ENCODE assay signal across 8 cellular contexts in genomic region chr15:70094690-70095311, GRCh38. TPM values are rescaled to one million over a fixed set of nuclear protein-coding genes. Genes with fewer than 3 reads are reported as not detected.
DNase-seq lines count a peak whose midpoint lies in the region; ATAC-seq and TF ChIP-seq lines count a peak whose summit lies in the region.

No MANE protein-coding gene starts in this region.

- intact Hi-C loops in CD14-positive monocyte (cut with micrococcal nuclease) = loop anchor here (5.0 to 10.0 kb wide), 4 partner anchors 378 to 620 kb away; no protein-coding TSS in a partner anchor
- intact Hi-C loops in aorta (cut with DNase I) = loop anchor here (5.0 to 10.0 kb wide), 3 partner anchors 300 to 518 kb away; no protein-coding TSS in a partner anchor

- peak overlapping the region; percentile 87 for H3K4me3 ChIP-seq in Loucy (ENCODE audit: low read length, poor library complexity, severe bottlenecking)
- peak overlapping the region; percentile 83 for H3K4me3 ChIP-seq in astrocyte of the cerebellum (ENCODE audit: low read depth, low read length)
- peak overlapping the region; percentile 51 to 75 for H3K4me3 ChIP-seq in aorta (ENCODE audit: low read length in 2 of 2)

- peaks cover 53% of the 10 kb centered on the region for H3K4me1 Mint-ChIP-seq in CD14-positive monocyte
- peaks cover 43% of the 10 kb centered on the region for H3K4me1 Mint-ChIP-seq in memory B cell

- no peak overlapping the region for H3K27ac ChIP-seq in aorta (ENCODE audit: low read depth in 1 of 2, low read length in 2 of 2)

- peak overlapping the region; percentile 98 to 99 for H3K4me3 Mint-ChIP-seq in CD14-positive monocyte
- H3K4me3 Mint-ChIP-seq in memory B cell = peak overlapping the region; percentile 98

- TF ChIP-seq CTCF in CD14-positive monocyte (IDR thresholded peaks at IDR 0.05) = no peak
- TF ChIP-seq CTCF in Loucy (conservative IDR thresholded peaks at IDR 0.05; ENCODE audit: low read length) = no peak
- no peak for TF ChIP-seq CTCF in astrocyte of the cerebellum (IDR thresholded peaks at IDR 0.05; ENCODE audit: low read depth, low read length, missing control alignments)

- H3K9me3 Mint-ChIP-seq in CD14-positive monocyte = peaks cover 0 to 9% (median 0%) of the 10 kb centered on the region in 7 donors
- no peaks in the 10 kb centered on the region for H3K9me3 Mint-ChIP-seq in memory B cell

- H4K20me1 ChIP-seq in Loucy (ENCODE audit: insufficient read depth, low read length, poor library complexity, severe bottlenecking) = peaks cover 68% of the 10 kb centered on the region

- peaks cover 24% of the 10 kb centered on the region; the same call in 1 of the 2 replicates for H3K36me3 ChIP-seq in Loucy (ENCODE audit: insufficient read depth, low read length)
- no peaks in the 10 kb centered on the region for H3K36me3 ChIP-seq in aorta (ENCODE audit: control insufficient read depth in 1 of 2, insufficient read depth in 2 of 2, low read length in 1 of 2)

- peak overlapping the region; percentile 96 for H3K4me2 ChIP-seq in Loucy (ENCODE audit: low read depth, low read length, poor library complexity, severe bottlenecking)

- ATAC-seq in memory B cell (ENCODE audit: low read depth) (no peak), aorta (ENCODE audit: low FRiP score) (no peak)

- peak overlapping the region in 3 of 7 donors; percentile 55 to 93 (median 77) for H3K27ac Mint-ChIP-seq in CD14-positive monocyte
- peak overlapping the region; percentile 85 for H3K27ac Mint-ChIP-seq in memory B cell

- H3K9ac ChIP-seq in Loucy (ENCODE audit: low read depth, low read length, poor library complexity, severe bottlenecking) = peak overlapping the region; percentile 93

- in situ Hi-C loops in astrocyte of the cerebellum (cut with HindIII; ENCODE audit: low sequenced_read_pairs) = no loop called here

- H3K4me1 ChIP-seq in Loucy (ENCODE audit: insufficient read depth, low read length, poor library complexity, severe bottlenecking) (peaks cover 56% of the 10 kb centered on the region), aorta (ENCODE audit: control insufficient read depth in 1 of 2, insufficient read depth in 2 of 2, low read length in 2 of 2) (peaks cover 0 to 2% of the 10 kb centered on the region in 2 donors)

- H3K36me3 Mint-ChIP-seq in CD14-positive monocyte (peaks cover 55% of the 10 kb centered on the region in 2 donors), memory B cell (peaks cover 29% of the 10 kb centered on the region)

- H3K9me2 ChIP-seq in Loucy (replicated peaks; ENCODE audit: low read depth, low read length) = no peaks in the 10 kb centered on the region

- H3K27me3 Mint-ChIP-seq in CD14-positive monocyte (ENCODE audit: low read depth in 3 of 3) (peaks cover 5 to 15% (median 10%) of the 10 kb centered on the region in 3 donors), memory B cell (no peaks in the 10 kb centered on the region)

- 65 to 70% methylated on average over 8 of the region's 8 CpGs for WGBS in aorta, 2 donors

- H3K79me2 ChIP-seq in Loucy (ENCODE audit: insufficient read depth, low read length) = peaks cover 86% of the 10 kb centered on the region

- H3F3A ChIP-seq in Loucy (ENCODE audit: low read depth) = no peaks in the 10 kb centered on the region; the same call in 1 of the 2 replicates

- H3K9me3 ChIP-seq in Loucy (ENCODE audit: insufficient read depth, low read depth, low read length) (no peaks in the 10 kb centered on the region), aorta (ENCODE audit: control insufficient read depth, low read length) (no peaks in the 10 kb centered on the region)

- no peak overlapping the region for H2AFZ ChIP-seq in Loucy (ENCODE audit: low read length)

- DNase-seq in CD14-positive monocyte (ENCODE audit: low spot score) (no peak), astrocyte of the cerebellum (ENCODE audit: low read depth) (no peak), memory B cell (ENCODE audit: low spot score in 2 of 2) (no peak), aorta (no peak), D341Med (ENCODE audit: low spot score) (no peak), NCI-H1694 (lab: John Stamatoyannopoulos, UW) (no peak), SHP77 (lab: John Stamatoyannopoulos, UW) (no peak)

- H3K27me3 ChIP-seq in Loucy (ENCODE audit: insufficient read depth, low read length, poor library complexity, severe bottlenecking) (no peaks in the 10 kb centered on the region), aorta (ENCODE audit: control insufficient read depth in 1 of 2, insufficient read depth in 2 of 2, low read length in 1 of 2) (no peaks in the 10 kb centered on the region)

RNA-seq across cellular contexts. Expression of gene TLE3, which starts 2.9 kb away (rescaled TPM):
- polyA plus RNA-seq in CD14-positive monocyte (10 to 100 TPM; 12.8 to 23.6 TPM), aorta (10 to 100 TPM in 1 of 2 donors, 1 to 10 TPM in 1; 8.3 to 13.4 TPM)
- total RNA-seq in aorta = 10 to 100 TPM; 43.0 to 89.9 TPM
